In genomic region chr3:162166543-162166942, GRCh38 we compare ENCODE assay signal across 14 cellular contexts.
A peak's percentile ranks its signal among the peaks of the same experiment; 100 is the strongest.
DNase-seq lines count a peak whose midpoint lies in the region; ATAC-seq and TF ChIP-seq lines count a peak whose summit lies in the region.
"Had no signal": no experiment of that assay in that cellular context is flagged by ENCODE, and none has a peak within 500 bp of the region (broad histone marks: within the 10 kb centered on the region; RNA-seq: fewer than 3 reads in every experiment).

No MANE protein-coding gene starts in this region.

- H3K27me3 ChIP-seq in GM23248 (replicated peaks; ENCODE audit: insufficient read depth) (no peaks in the 10 kb centered on the region), mesenchymal stem cell (ENCODE audit: control insufficient read depth in 1 of 2, insufficient read depth in 1 of 2, low read length in 2 of 2) (no peaks in the 10 kb centered on the region)

- no peak overlapping the region for H3K4ac ChIP-seq in mesenchymal stem cell (ENCODE audit: low read depth in 1 of 2, low read length in 2 of 2)

- H2BK120ac ChIP-seq in mesenchymal stem cell (ENCODE audit: low read depth, low read length), result no peak overlapping the region

- no peak overlapping the region for H2AK5ac ChIP-seq in mesenchymal stem cell (ENCODE audit: low read length, severe bottlenecking)

- no peak overlapping the region for H2BK15ac ChIP-seq in mesenchymal stem cell (ENCODE audit: low read depth, poor library complexity, severe bottlenecking)

- DNase-seq in AG10803 (ENCODE audit: low read depth) (peak; percentile 14), GM23248 (peak; percentile 3), amniotic epithelial cell (ENCODE audit: low read depth) (peak; percentile 42), mesenchymal stem cell (peak; percentile 6), midbrain (lab: John Stamatoyannopoulos, UW) (no peak)
- DNase-seq: CD8-positive, alpha-beta T cell; COR-L47; DMS153; DMS79 treated with DMSO at 0.1 percent for 48 hours; GF-D8 had no signal

- H2BK12ac ChIP-seq in mesenchymal stem cell (ENCODE audit: low read length in 2 of 2), result no peak overlapping the region

- H4K91ac ChIP-seq in mesenchymal stem cell (ENCODE audit: low read length), result no peak overlapping the region

- no peak overlapping the region for H3K18ac ChIP-seq in mesenchymal stem cell (ENCODE audit: low read depth in 1 of 2, low read length in 2 of 2)

- 46 to 73% methylated on average over 3 of the region's 3 CpGs for WGBS in GM23248 (ENCODE audit: low coverage in 1 of 2, low lambda C conversion rate in 2 of 2, missing lambda C conversion rate in 2 of 2), 2 experiments
- WGBS in mesenchymal stem cell, result 69% methylated on average over 3 of the region's 3 CpGs

- no peak overlapping the region for H3K23ac ChIP-seq in mesenchymal stem cell (ENCODE audit: low read length in 2 of 2)

- H3K4me3 ChIP-seq in AG10803 (ENCODE audit: low read length) (no peak overlapping the region), GM23248 (no peak overlapping the region), mesenchymal stem cell (ENCODE audit: insufficient read depth in 1 of 2, low read depth in 1 of 2, low read length in 2 of 2) (no peak overlapping the region)

- H2BK5ac ChIP-seq in mesenchymal stem cell (ENCODE audit: low read depth, low read length, poor library complexity, severe bottlenecking), result no peak overlapping the region

- H3K36me3 ChIP-seq in GM23248 (ENCODE audit: low read depth), result no peaks in the 10 kb centered on the region
- no peaks in the 10 kb centered on the region for H3K36me3 ChIP-seq in mesenchymal stem cell (ENCODE audit: control insufficient read depth in 1 of 2, insufficient read depth in 2 of 2, low read depth in 1 of 2, low read length in 2 of 2)

- H3K79me2 ChIP-seq in GM23248 (ENCODE audit: insufficient read depth), result no peaks in the 10 kb centered on the region

- no peak overlapping the region for H3K27ac ChIP-seq in GM23248
- no peak overlapping the region for H3K27ac ChIP-seq in mesenchymal stem cell (ENCODE audit: low read length, poor library complexity, severe bottlenecking)

- no peak for TF ChIP-seq CTCF in AG10803 (conservative IDR thresholded peaks at IDR 0.05; ENCODE audit: low read length)

- H3K9me2 ChIP-seq in GM23248 (ENCODE audit: insufficient read depth), result no peaks in the 10 kb centered on the region; the same call in 1 of the 2 replicates

- H3K9ac ChIP-seq in GM23248, result no peak overlapping the region
- no peak overlapping the region for H3K9ac ChIP-seq in mesenchymal stem cell (ENCODE audit: low read length)

- no peak overlapping the region for H3K14ac ChIP-seq in mesenchymal stem cell (ENCODE audit: low read length in 2 of 2)

- H4K8ac ChIP-seq in mesenchymal stem cell (ENCODE audit: low read length), result no peak overlapping the region

- in situ Hi-C loops in GM23248 (cut with MboI), result no loop called here

- peaks cover 4% of the 10 kb centered on the region; the same call in 1 of the 2 replicates for H3F3A ChIP-seq in GM23248 (ENCODE audit: insufficient read depth)

- H3K79me1 ChIP-seq in mesenchymal stem cell (replicated peaks; ENCODE audit: low read length, poor library complexity, severe bottlenecking), result no peaks in the 10 kb centered on the region

- ATAC-seq in HG03039 (IDR thresholded peaks at IDR 0.05; ENCODE audit: unreplicated experiment) (no peak), HG02759 (IDR thresholded peaks at IDR 0.05; ENCODE audit: unreplicated experiment) (no peak)
- ATAC-seq: CD8-positive, alpha-beta T cell; HCT116; HepG2 had no signal

- no peaks in the 10 kb centered on the region for H4K20me1 ChIP-seq in GM23248 (ENCODE audit: insufficient read depth)

- no peaks in the 10 kb centered on the region for H3K9me3 ChIP-seq in GM23248 (ENCODE audit: low read depth)
- H3K9me3 ChIP-seq in mesenchymal stem cell (ENCODE audit: control insufficient read depth, low read length), result no peaks in the 10 kb centered on the region

- H2AFZ ChIP-seq in GM23248 (no peak overlapping the region), mesenchymal stem cell (ENCODE audit: low read depth, low read length) (no peak overlapping the region)

- H3K4me2 ChIP-seq in GM23248 (ENCODE audit: unreplicated experiment) (no peak overlapping the region), mesenchymal stem cell (ENCODE audit: low read length, poor library complexity, severe bottlenecking) (no peak overlapping the region)

- H3K4me1 ChIP-seq in GM23248 (ENCODE audit: insufficient read depth) (peaks cover 17% of the 10 kb centered on the region), mesenchymal stem cell (ENCODE audit: control insufficient read depth, insufficient read depth, low read depth, low read length) (peaks cover 3% of the 10 kb centered on the region)
